Comparison of ENCODE assay signal across 8 cellular contexts in the genomic region with DNA sequence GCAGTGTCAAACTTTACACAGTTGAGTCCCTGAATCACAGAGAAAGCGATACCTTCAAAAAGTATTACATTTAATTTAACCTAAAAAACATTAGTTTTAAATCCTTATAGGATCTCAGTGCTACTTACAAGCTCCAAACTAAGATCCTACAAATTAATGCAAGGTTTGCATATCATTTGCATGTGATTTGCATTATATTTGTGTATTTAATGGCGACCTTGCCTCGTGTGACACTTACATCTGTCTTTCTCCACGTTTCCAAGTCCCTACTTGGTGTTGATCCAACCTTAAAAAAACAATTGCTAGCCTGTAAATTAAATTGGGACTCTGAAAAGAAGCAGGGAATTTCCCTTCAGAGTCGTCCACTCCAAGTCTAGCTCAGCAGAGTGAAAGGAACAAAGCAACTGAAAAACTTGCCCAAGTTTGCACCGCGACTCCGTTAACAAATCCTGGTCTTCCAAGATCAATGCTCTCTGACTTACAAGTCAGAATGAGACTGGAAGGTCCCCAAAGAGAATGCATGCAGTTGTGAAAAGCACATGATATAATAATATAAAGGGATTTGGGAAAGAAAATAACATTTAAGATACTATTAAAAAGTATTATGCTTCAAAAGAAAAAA. TPM values are rescaled to one million over a fixed set of nuclear protein-coding genes. Genes with fewer than 3 reads are reported as not detected.
DNase-seq lines count a peak whose midpoint lies in the region; ATAC-seq and TF ChIP-seq lines count a peak whose summit lies in the region.

No MANE protein-coding gene starts in this region.

- DNase-seq in SJCRH30 (no peak), fibroblast of lung (ENCODE audit: low read depth in 2 of 2) (no peak), retinal pigment epithelial cell (ENCODE audit: low read depth) (no peak), superior temporal gyrus (ENCODE audit: extremely low spot score) (no peak), SHP77 treated with DMSO at 0.1 percent for 48 hours (lab: John Stamatoyannopoulos, UW) (no peak)

- H3K9me3 ChIP-seq in SJCRH30 (replicated peaks) (no peaks in the 10 kb centered on the region), fibroblast of lung (ENCODE audit: control insufficient read depth, insufficient read depth, low read depth, low read length) (no peaks in the 10 kb centered on the region)

- H4K20me1 ChIP-seq in fibroblast of lung (ENCODE audit: control insufficient read depth, extremely low read depth, insufficient read depth, low read length): no peaks in the 10 kb centered on the region

- peak overlapping the region; percentile 14 for H2AFZ ChIP-seq in fibroblast of lung (ENCODE audit: low read length)

- no peak overlapping the region for H3K9ac ChIP-seq in fibroblast of lung (ENCODE audit: insufficient read depth, low read length)

- no peak for ATAC-seq in HG02938 (IDR thresholded peaks at IDR 0.05; ENCODE audit: unreplicated experiment)
- ATAC-seq in HG03039 (IDR thresholded peaks at IDR 0.05; ENCODE audit: unreplicated experiment): no peak

- H3K27me3 ChIP-seq in SJCRH30 (no peaks in the 10 kb centered on the region), fibroblast of lung (ENCODE audit: control insufficient read depth, insufficient read depth, low read length) (peaks cover 23% of the 10 kb centered on the region)

- TF ChIP-seq CTCF in GM12875 (IDR thresholded peaks at IDR 0.05; ENCODE audit: borderline replicate concordance, insufficient read depth, low read depth, low read length) (no peak), fibroblast of lung (conservative IDR thresholded peaks at IDR 0.05 in 1 of 2, IDR thresholded peaks at IDR 0.05 in 1 of 2; ENCODE audit: low read depth in 1 of 2, low read length in 2 of 2) (no peak), retinal pigment epithelial cell (conservative IDR thresholded peaks at IDR 0.05; ENCODE audit: low read depth, low read length) (no peak)

- H3K79me2 ChIP-seq in fibroblast of lung (ENCODE audit: control insufficient read depth, insufficient read depth, low read length): no peaks in the 10 kb centered on the region

- H3K36me3 ChIP-seq in SJCRH30: no peaks in the 10 kb centered on the region
- no peaks in the 10 kb centered on the region for H3K36me3 ChIP-seq in fibroblast of lung (ENCODE audit: control insufficient read depth, insufficient read depth, low read length)

- H3K4me3 ChIP-seq in GM12875 (ENCODE audit: low read depth, low read length): peak overlapping the region; percentile 24
- peak overlapping the region; percentile 23 for H3K4me3 ChIP-seq in SJCRH30
- peak overlapping the region; percentile 27 to 47 (median 36) for H3K4me3 ChIP-seq in fibroblast of lung (replicated peaks in 1 of 4; ENCODE audit: control extremely low read depth in 1 of 4, insufficient read depth in 1 of 4, low read depth in 3 of 4, low read length in 4 of 4)
- peak overlapping the region; percentile 27 for H3K4me3 ChIP-seq in retinal pigment epithelial cell (ENCODE audit: low read length)

- peak overlapping the region; percentile 77 for H3K4me2 ChIP-seq in fibroblast of lung (ENCODE audit: extremely low read depth, insufficient read depth, low read length)

- H3K27ac ChIP-seq in SJCRH30: no peak overlapping the region
- H3K27ac ChIP-seq in fibroblast of lung (ENCODE audit: insufficient read depth, low read length): no peak overlapping the region

- H3K4me1 ChIP-seq in SJCRH30 (no peaks in the 10 kb centered on the region), fibroblast of lung (ENCODE audit: control insufficient read depth, extremely low read depth, insufficient read depth, low read length) (peaks cover 2% of the 10 kb centered on the region)

RNA-seq across cellular contexts. Expression of a gene that starts 0.7 kb away (rescaled TPM):
- 9.2 and 10.1 TPM in 2 replicates for total RNA-seq in SJCRH30 (2014; rRNA removed; shearing (Covaris generic))
- 1.0 and 3.3 TPM in 2 replicates for total RNA-seq in fibroblast of lung
- polyA plus RNA-seq in fibroblast of lung: 2.3 and 2.4 TPM in 2 replicates
- polyA plus RNA-seq in fibroblast of lung (2012): 1.8 and 2.6 TPM in 2 replicates
- polyA minus RNA-seq in fibroblast of lung (ENCODE audit: low replicate concordance): 2.6 and 11.3 TPM in 2 replicates

RNA-seq across cellular contexts. Expression of a gene that starts 23.8 kb away (rescaled TPM):
- 38.5 and 40.1 TPM in 2 replicates for total RNA-seq in SJCRH30 (2014; rRNA removed; shearing (Covaris generic))
- 30.3 and 35.5 TPM in 2 replicates for total RNA-seq in fibroblast of lung
- 25.6 and 34.2 TPM in 2 replicates for polyA plus RNA-seq in fibroblast of lung
- 18.1 and 24.6 TPM in 2 replicates for polyA plus RNA-seq in fibroblast of lung (2012)
- 23.9 and 60.0 TPM in 2 replicates for polyA minus RNA-seq in fibroblast of lung (ENCODE audit: low replicate concordance)

RNA-seq across cellular contexts. Expression of a gene that starts 56.9 kb away (rescaled TPM):
- 48.9 and 52.2 TPM in 2 replicates for total RNA-seq in SJCRH30 (2014; rRNA removed; shearing (Covaris generic))
- total RNA-seq in fibroblast of lung: 36.2 and 36.3 TPM in 2 replicates
- polyA plus RNA-seq in fibroblast of lung: 56.9 and 68.2 TPM in 2 replicates
- polyA plus RNA-seq in fibroblast of lung (2012): 53.0 and 71.5 TPM in 2 replicates
- 141 and 161 TPM in 2 replicates for polyA minus RNA-seq in fibroblast of lung (ENCODE audit: low replicate concordance)
